In genomic region chr20:1209447-1210387, GRCh38 we compare ENCODE assay signal across 15 cellular contexts. TPM values are rescaled to one million over a fixed set of nuclear protein-coding genes. Genes with fewer than 3 reads are reported as not detected.
DNase-seq lines count a peak whose midpoint lies in the region; ATAC-seq and TF ChIP-seq lines count a peak whose summit lies in the region.
"Had no signal": no experiment of that assay in that cellular context is flagged by ENCODE, and none has a peak within 500 bp of the region (broad histone marks: within the 10 kb centered on the region; RNA-seq: fewer than 3 reads in every experiment).

No MANE protein-coding gene starts in this region.

- DNase-seq in left ventricle myocardium inferior (no peak), left cardiac atrium (no peak), OCI-LY7 (ENCODE audit: low spot score) (no peak), epithelial cell of esophagus (ENCODE audit: low read depth) (peak; percentile 54), type B pancreatic cell (ENCODE audit: extremely low spot score, unreplicated experiment) (no peak), AML-193 (lab: John Stamatoyannopoulos, UW) (no peak), COR-L47 (lab: John Stamatoyannopoulos, UW) (no peak)
- DNase-seq: activated gamma-delta T cell treated with Interleukin-2 at 50 U/mL for 16 hours, hippocampal formation, NCI-H2029 treated with DMSO at 0.1 percent for 48 hours, Peyer's patch, right cardiac atrium had no signal

- H3K36me3 ChIP-seq in left ventricle myocardium inferior: no peaks in the 10 kb centered on the region
- no peaks in the 10 kb centered on the region for H3K36me3 ChIP-seq in OCI-LY7 (ENCODE audit: insufficient read depth, low read length)
- H3K36me3 ChIP-seq: Peyer's patch had no signal

- H3K9me3 ChIP-seq in left ventricle myocardium inferior (replicated peaks) (no peaks in the 10 kb centered on the region), OCI-LY7 (ENCODE audit: low read length) (no peaks in the 10 kb centered on the region)
- H3K9me3 ChIP-seq: Peyer's patch had no signal

- H3K4me3 Mint-ChIP-seq in type B pancreatic cell: no peak overlapping the region

- H4K20me1 ChIP-seq in OCI-LY7 (ENCODE audit: insufficient read depth, low read length): no peaks in the 10 kb centered on the region

- H3K4me3 ChIP-seq in left ventricle myocardium inferior (no peak overlapping the region), OCI-LY7 (ENCODE audit: low read depth, low read length, poor library complexity, severe bottlenecking) (no peak overlapping the region), epithelial cell of esophagus (ENCODE audit: low read length) (no peak overlapping the region)
- H3K4me3 ChIP-seq: Peyer's patch had no signal

- no peaks in the 10 kb centered on the region for H3K9me2 ChIP-seq in OCI-LY7 (ENCODE audit: insufficient read depth, low read length)

- intact Hi-C loops in left ventricle myocardium inferior (cut with micrococcal nuclease) (no loop called here), left cardiac atrium (cut with DNase I) (loop anchor here (5.0 to 10.0 kb wide), 3 partner anchors 92 to 395 kb away; partner anchors contain the start of gene PSMF1 (in 1 of the 2)), OCI-LY7 (cut with micrococcal nuclease; ENCODE audit: unreplicated experiment) (loop anchor here (10.0 kb wide), 3 partner anchors 125 to 395 kb away; no protein-coding TSS in a partner anchor)

- H3K27ac ChIP-seq in left ventricle myocardium inferior (replicated peaks): no peak overlapping the region
- no peak overlapping the region for H3K27ac ChIP-seq in OCI-LY7 (ENCODE audit: low read depth, low read length, poor library complexity, severe bottlenecking)

- no peak overlapping the region for H3K4me2 ChIP-seq in OCI-LY7 (ENCODE audit: low read length)

- peaks cover 32% of the 10 kb centered on the region for H3K27me3 ChIP-seq in left ventricle myocardium inferior (ENCODE audit: low read depth)
- H3K27me3 ChIP-seq: Peyer's patch had no signal

- no peak overlapping the region for H2AFZ ChIP-seq in OCI-LY7 (ENCODE audit: low read length)

- CTCF ChIA-PET in OCI-LY7 (lab: Charles Lee; ENCODE audit: unreplicated experiment): no interaction called here

- BruUV-seq in OCI-LY7 (replicated peaks; lab: Mats Ljungman, UMichigan): no TSS peak

- ATAC-seq in left cardiac atrium (no peak), HG03432 (IDR thresholded peaks at IDR 0.05; ENCODE audit: unreplicated experiment) (no peak)
- ATAC-seq: right cardiac atrium had no signal

- no peaks in the 10 kb centered on the region for H3K36me3 Mint-ChIP-seq in type B pancreatic cell

- no peaks in the 10 kb centered on the region for H3K9me3 Mint-ChIP-seq in type B pancreatic cell

- POLR2A ChIA-PET in OCI-LY7 (lab: Charles Lee): interaction anchor here (0.9 kb wide), 1 partner anchor 45 kb away, joined by 3 read pairs; no protein-coding TSS in a partner anchor

- H3K27ac Mint-ChIP-seq in type B pancreatic cell: no peak overlapping the region

- H3K27me3 Mint-ChIP-seq in type B pancreatic cell: peaks cover 50% of the 10 kb centered on the region

- peaks cover 5% of the 10 kb centered on the region for H3K4me1 Mint-ChIP-seq in type B pancreatic cell (ENCODE audit: unreplicated experiment)

- H3K4me1 ChIP-seq in left ventricle myocardium inferior: peaks cover 9% of the 10 kb centered on the region
- no peaks in the 10 kb centered on the region for H3K4me1 ChIP-seq in OCI-LY7 (ENCODE audit: insufficient read depth, low read length, poor library complexity, severe bottlenecking)
- H3K4me1 ChIP-seq: Peyer's patch had no signal

- TF ChIP-seq CTCF in left ventricle myocardium inferior (IDR thresholded peaks at IDR 0.05; ENCODE audit: borderline replicate concordance) (peak; percentile 25), OCI-LY7 (conservative IDR thresholded peaks at IDR 0.05; ENCODE audit: low read length) (0 out of 2 replicates have a peak, but pooled peaks have one; percentile 23), epithelial cell of esophagus (IDR thresholded peaks at IDR 0.05; ENCODE audit: insufficient read depth, low read depth, low read length, missing control alignments) (peak; percentile 20), type B pancreatic cell (conservative IDR thresholded peaks at IDR 0.05) (peak; percentile 28)

- no peaks in the 10 kb centered on the region for H3K79me2 ChIP-seq in OCI-LY7 (ENCODE audit: insufficient read depth, low read depth, low read length)

RNA-seq across cellular contexts. Expression of gene C20orf202, which starts 6.5 kb away (rescaled TPM):
- total RNA-seq in left ventricle myocardium inferior (0.41 TPM), left cardiac atrium (under 1 TPM in 1 of 2 donors, not detected in 1; 0.24 TPM), OCI-LY7 (2022) (not detected in 2 replicates), type B pancreatic cell (ENCODE audit: low replicate concordance) (0.24 and 0.33 TPM in 2 replicates)
- not detected in 2 replicates for total RNA-seq in OCI-LY7 (2014; rRNA removed; shearing (Covaris generic))

RNA-seq across cellular contexts. Expression of gene RAD21L1, which starts 16.1 kb away (rescaled TPM):
- not detected for total RNA-seq in left ventricle myocardium inferior
- total RNA-seq in left cardiac atrium: not detected
- not detected in 2 replicates for total RNA-seq in OCI-LY7 (2014; rRNA removed; shearing (Covaris generic))
- total RNA-seq in OCI-LY7 (2022): not detected in 2 replicates
- total RNA-seq in type B pancreatic cell (ENCODE audit: low replicate concordance): not detected in 2 replicates
- total RNA-seq: dermis microvascular lymphatic vessel endothelial cell, mucosa of gallbladder, Peyer's patch, right cardiac atrium had no signal

RNA-seq across cellular contexts. Expression of gene TMEM74B, which starts 24.9 kb away (rescaled TPM):
- total RNA-seq in left ventricle myocardium inferior (4.2 TPM), left cardiac atrium (1 to 10 TPM; 6.4 to 6.5 TPM), OCI-LY7 (2022) (not detected in 2 replicates), type B pancreatic cell (ENCODE audit: low replicate concordance) (10.7 and 12.0 TPM in 2 replicates)
- not detected in 2 replicates for total RNA-seq in OCI-LY7 (2014; rRNA removed; shearing (Covaris generic))

RNA-seq across cellular contexts. Expression of gene SNPH, which starts 56.4 kb away (rescaled TPM):
- 11.2 TPM for total RNA-seq in left ventricle myocardium inferior
- 1 to 10 TPM; 4.6 to 5.5 TPM for total RNA-seq in left cardiac atrium
- total RNA-seq in OCI-LY7 (2014; rRNA removed; shearing (Covaris generic)): 0.10 TPM in 1 of 2 replicates, not detected in the other
- total RNA-seq in OCI-LY7 (2022): not detected in 2 replicates
- total RNA-seq in type B pancreatic cell (ENCODE audit: low replicate concordance): 2.7 and 3.6 TPM in 2 replicates
